ENCODE assay signal across 9 cellular contexts in genomic region chr2:11482473-11483031, GRCh38. TPM values are rescaled to one million over a fixed set of nuclear protein-coding genes. Genes with fewer than 3 reads are reported as not detected.
DNase-seq lines count a peak whose midpoint lies in the region; ATAC-seq and TF ChIP-seq lines count a peak whose summit lies in the region.
"Had no signal": no experiment of that assay in that cellular context is flagged by ENCODE, and none has a peak within 500 bp of the region (broad histone marks: within the 10 kb centered on the region; RNA-seq: fewer than 3 reads in every experiment).

No MANE protein-coding gene starts in this region.

- no peak overlapping the region for H2AFZ ChIP-seq in ACC112 (ENCODE audit: low read length, unreplicated experiment)

- peak in 1 of 3 experiments; percentile 20 for TF ChIP-seq CTCF in nephron (IDR thresholded peaks at IDR 0.05; ENCODE audit: unreplicated experiment in 3 of 3)

- H3K27me3 ChIP-seq in ACC112 (ENCODE audit: insufficient read depth, low read length) (peaks cover 79% of the 10 kb centered on the region), esophagus (ENCODE audit: control insufficient read depth in 1 of 2, insufficient read depth in 2 of 2, low read length in 2 of 2) (peaks cover 0 to 5% of the 10 kb centered on the region in 2 donors)

- peak overlapping the region in 2 of 3 experiments; percentile 92 to 93 for H3K4me3 Mint-ChIP-seq in nephron

- peaks cover 38% of the 10 kb centered on the region for H3K4me1 Mint-ChIP-seq in nephron

- 2 to 3% methylated on average over 35 to 69 of the region's 69 CpGs for WGBS in esophagus, 2 donors

- peaks cover 4% of the 10 kb centered on the region for H3K4me1 ChIP-seq in ACC112 (ENCODE audit: control insufficient read depth, insufficient read depth, low read length, unreplicated experiment)
- H3K4me1 ChIP-seq in esophagus (ENCODE audit: control insufficient read depth in 2 of 2, insufficient read depth in 2 of 2, low read length in 1 of 2) = peaks cover 4 to 7% of the 10 kb centered on the region in 2 donors

- H3K79me2 ChIP-seq in ACC112 (ENCODE audit: control insufficient read depth, insufficient read depth, low read length, unreplicated experiment) = no peaks in the 10 kb centered on the region

- H3K9me3 Mint-ChIP-seq in nephron = no peaks in the 10 kb centered on the region

- DNase-seq in NCI-H1930 (lab: John Stamatoyannopoulos, UW) (peak; percentile 30 to 55), ureter (ENCODE audit: low spot score) (no peak), GM19238 (ENCODE audit: insufficient read length, low spot score) (no peak), Ammon's horn (ENCODE audit: low spot score) (no peak)
- DNase-seq: DND-41 had no signal

- H3K27me3 Mint-ChIP-seq in nephron (ENCODE audit: low read depth) = peaks cover 12% of the 10 kb centered on the region

- peak overlapping the region in 2 of 3 experiments; percentile 84 to 91 for H3K27ac Mint-ChIP-seq in nephron

- no peaks in the 10 kb centered on the region for H3K9me3 ChIP-seq in esophagus (ENCODE audit: control insufficient read depth in 2 of 2, insufficient read depth in 1 of 2, low read depth in 1 of 2, low read length in 1 of 2)

- H3K27ac ChIP-seq in ACC112 (ENCODE audit: low read depth, low read length) (no peak overlapping the region), esophagus (ENCODE audit: low read depth in 2 of 2, low read length in 1 of 2) (no peak overlapping the region)

- H3K4me3 ChIP-seq in ACC112 (ENCODE audit: low read depth, low read length) (peak overlapping the region; percentile 72), esophagus (ENCODE audit: low read depth in 1 of 2, low read length in 2 of 2) (peak overlapping the region; percentile 52 to 61)

- H3K36me3 Mint-ChIP-seq in nephron (ENCODE audit: low read depth) = peaks cover 10% of the 10 kb centered on the region

- ATAC-seq in HG02642 (IDR thresholded peaks at IDR 0.05; ENCODE audit: poor library complexity, unreplicated experiment) = no peak

- H3K36me3 ChIP-seq in ACC112 (ENCODE audit: insufficient read depth, low read length) (no peaks in the 10 kb centered on the region), esophagus (ENCODE audit: control insufficient read depth in 2 of 2, insufficient read depth in 2 of 2, low read length in 1 of 2) (no peaks in the 10 kb centered on the region)

RNA-seq across cellular contexts. Expression of gene E2F6, which starts 16.6 kb away (rescaled TPM):
- 1 to 10 TPM; 4.2 to 4.9 TPM for polyA plus RNA-seq in esophagus
- 13.4 TPM for total RNA-seq in ureter

RNA-seq across cellular contexts. Expression of gene GREB1, which starts 51.3 kb away (rescaled TPM):
- under 1 TPM; 0.15 to 0.16 TPM for polyA plus RNA-seq in esophagus
- 5.1 TPM for total RNA-seq in ureter

Comparison
In these comparisons a context has a peak if more than half of its experiments do, and no peak if none do; other contexts are left out.
1. DNase-seq: peak in NCI-H1930 (2 of 2); none in ureter (single experiment), GM19238 (single experiment) and Ammon's horn (single experiment).